Comparison of ENCODE assay signal across 31 cellular contexts in the genomic region with DNA sequence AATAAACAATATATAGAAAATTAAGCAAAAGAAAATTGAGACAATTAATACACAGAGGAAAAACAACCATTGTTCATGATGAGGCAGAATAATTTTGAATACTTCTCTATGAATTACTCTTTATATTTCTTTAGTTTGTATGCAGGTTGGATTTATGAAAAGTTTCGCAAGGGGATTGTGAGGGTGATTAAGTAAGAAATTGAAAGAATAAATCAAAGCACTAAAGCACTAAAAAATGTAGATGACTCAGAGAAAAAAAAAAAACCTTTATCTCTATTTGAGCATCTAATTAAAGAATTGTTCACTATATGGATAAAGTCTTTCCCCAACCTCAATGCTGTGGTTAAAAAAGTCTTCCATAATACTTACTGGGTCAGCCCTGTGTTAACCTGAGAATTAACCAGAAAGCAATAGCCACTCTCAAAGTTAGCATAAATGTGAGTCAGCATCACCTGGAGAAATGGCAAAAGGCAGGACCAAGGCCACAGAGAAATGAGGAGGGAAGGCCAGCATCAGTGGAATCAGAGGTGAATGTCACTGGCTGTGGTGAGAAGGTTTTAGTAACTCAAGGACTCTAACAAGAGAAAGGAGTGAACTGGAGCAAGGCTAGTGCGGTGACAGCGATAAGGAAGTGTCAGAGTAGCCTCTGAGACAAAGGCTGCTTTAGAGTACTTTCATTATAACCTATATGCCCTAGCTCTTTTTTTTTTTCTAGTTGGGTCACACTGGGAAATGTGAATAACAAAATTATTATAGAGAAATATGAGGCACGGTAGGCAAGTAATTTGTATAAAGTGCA.
DNase-seq lines count a peak whose midpoint lies in the region; ATAC-seq and TF ChIP-seq lines count a peak whose summit lies in the region.
"Had no signal": no experiment of that assay in that cellular context is flagged by ENCODE, and none has a peak within 500 bp of the region (broad histone marks: within the 10 kb centered on the region; RNA-seq: fewer than 3 reads in every experiment).

No MANE protein-coding gene starts in this region.

- in situ Hi-C loops in GM23248 (cut with MboI) (no loop called here), ACHN (cut with HindIII; ENCODE audit: low pct_ligation_motif_present, low pct_unique_long_range_greater_than_20kb, low sequenced_read_pairs) (no loop called here), gastrocnemius medialis (cut with MboI; ENCODE audit: low sequenced_read_pairs in 4 of 4) (no loop called here)

- TF ChIP-seq POLR2A in gastrocnemius medialis (IDR thresholded peaks at IDR 0.05), result no peak

- H3K27me3 ChIP-seq in CD4-positive, alpha-beta memory T cell (ENCODE audit: insufficient read depth, low read length), result no peaks in the 10 kb centered on the region
- no peaks in the 10 kb centered on the region for H3K27me3 ChIP-seq in GM23248 (replicated peaks; ENCODE audit: insufficient read depth)
- H3K27me3 ChIP-seq in adipocyte (replicated peaks; ENCODE audit: control insufficient read depth, insufficient read depth, low read length), result no peaks in the 10 kb centered on the region
- no peaks in the 10 kb centered on the region for H3K27me3 ChIP-seq in smooth muscle cell (ENCODE audit: low read depth)
- H3K27me3 ChIP-seq in gastrocnemius medialis, result no peaks in the 10 kb centered on the region
- H3K27me3 ChIP-seq: dorsolateral prefrontal cortex, heart right ventricle, Peyer's patch, SJCRH30, spleen, vagina had no signal

- H3K79me2 ChIP-seq in GM23248 (ENCODE audit: insufficient read depth) (no peaks in the 10 kb centered on the region), smooth muscle cell (ENCODE audit: low read depth) (no peaks in the 10 kb centered on the region)

- peak overlapping the region in 3 of 8 donors; percentile 18 to 57 (median 48) for H3K4me3 Mint-ChIP-seq in CD4-positive, alpha-beta memory T cell
- H3K4me3 Mint-ChIP-seq in naive thymus-derived CD8-positive, alpha-beta T cell, result no peak overlapping the region
- H3K4me3 Mint-ChIP-seq: activated naive CD4-positive, alpha-beta T cell treated with anti-CD3 and anti-CD28 coated beads, Interleukin-2, amount 10 ng/mL, durations not matched to agents 7 days and 5 days; central memory CD8-positive, alpha-beta T cell; stimulated activated naive B cell treated with anti-CD40 and anti-IgM and Interleukin-4, amounts not matched to agents 10 μg/mL and 1 μg/mL and 100 μg/mL, for 72 hours; T-helper 1 cell treated with Interleukin-12 subunit alpha and Interleukin-12 subunit beta and Interleukin-4 antibody, amounts not matched to agents 30 μg/mL and 1 μg/mL, for 36 hours had no signal

- no peak overlapping the region for H3K4me2 ChIP-seq in GM23248 (ENCODE audit: unreplicated experiment)
- no peak overlapping the region for H3K4me2 ChIP-seq in smooth muscle cell

- H4K20me1 ChIP-seq in GM23248 (ENCODE audit: insufficient read depth), result no peaks in the 10 kb centered on the region
- no peaks in the 10 kb centered on the region for H4K20me1 ChIP-seq in smooth muscle cell (ENCODE audit: low read depth)

- ATAC-seq in naive thymus-derived CD8-positive, alpha-beta T cell, result no peak
- ATAC-seq in gastrocnemius medialis, result no peak
- ATAC-seq: heart right ventricle; left colon; stimulated activated naive B cell treated with anti-CD40 and anti-IgM and Interleukin-4, amounts not matched to agents 10 μg/mL and 1 μg/mL and 100 μg/mL, for 72 hours had no signal

- intact Hi-C loops in CD4-positive, alpha-beta memory T cell (cut with micrococcal nuclease), result no loop called here
- intact Hi-C loops in gastrocnemius medialis (cut with DNase I; ENCODE audit: low total_unique reads), result no loop called here

- DNase-seq in CD4-positive, alpha-beta memory T cell, result peak in 2 of 5 donors; percentile 1 to 8
- DNase-seq in GM23248, result peak; percentile 2
- DNase-seq in adipocyte (ENCODE audit: low read depth), result peak; percentile 14
- DNase-seq in naive thymus-derived CD8-positive, alpha-beta T cell, result no peak
- DNase-seq in smooth muscle cell (lab: John Stamatoyannopoulos, UW; ENCODE audit: unreplicated experiment), result no peak
- DNase-seq in ACHN, result no peak
- no peak for DNase-seq in caudate nucleus (lab: John Stamatoyannopoulos, UW)
- no peak for DNase-seq in gastrocnemius medialis
- DNase-seq: activated CD4-positive, alpha-beta T cell treated with anti-CD3 and anti-CD28 coated beads for 4 hours; activated naive CD4-positive, alpha-beta T cell treated with anti-CD3 and anti-CD28 coated beads, Interleukin-2, amount 10 ng/mL, durations not matched to agents 7 days and 5 days; activated T-cell treated with anti-CD3 and anti-CD28 coated beads, Interleukin-2, amount 50 U/mL, for 72 hours; aorta; C1 segment of cervical spinal cord; dorsolateral prefrontal cortex; H7; heart right ventricle; KG1; left colon; mesenchymal stem cell; NCI-H1436 treated with DMSO at 0.1 percent for 48 hours; NCI-H2171 treated with DMSO at 0.1 percent for 48 hours; NCI-H524 treated with DMSO at 0.1 percent for 48 hours; Peyer's patch; retina; SJCRH30; spleen; stimulated activated CD4-positive, alpha-beta T cell treated with anti-CD3 and anti-CD28 coated beads, Interleukin-2, amount 100 ng/mL, for 48 hours; stimulated activated naive B cell treated with anti-CD40 and anti-IgM and Interleukin-4, amounts not matched to agents 10 μg/mL and 1 μg/mL and 100 μg/mL, for 72 hours had no signal

- H2AFZ ChIP-seq in GM23248, result no peak overlapping the region
- no peak overlapping the region for H2AFZ ChIP-seq in smooth muscle cell (ENCODE audit: low read depth)

- no peaks in the 10 kb centered on the region for H3K9me2 ChIP-seq in GM23248 (ENCODE audit: insufficient read depth)

- WGBS in GM23248 (ENCODE audit: low coverage in 1 of 2, low lambda C conversion rate in 2 of 2, missing lambda C conversion rate in 2 of 2), 2 experiments, result 57 to 61% methylated on average over 4 of the region's 4 CpGs
- WGBS in smooth muscle cell (ENCODE audit: low lambda C conversion rate), result 95% methylated on average over 4 of the region's 4 CpGs

- peaks cover 20 to 40% (median 33%) of the 10 kb centered on the region in 4 donors for H3K4me1 Mint-ChIP-seq in CD4-positive, alpha-beta memory T cell
- peaks cover 4 to 25% (median 13%) of the 10 kb centered on the region in 4 donors for H3K4me1 Mint-ChIP-seq in naive thymus-derived CD8-positive, alpha-beta T cell
- H3K4me1 Mint-ChIP-seq: central memory CD8-positive, alpha-beta T cell; stimulated activated naive B cell treated with anti-CD40 and anti-IgM and Interleukin-4, amounts not matched to agents 10 μg/mL and 1 μg/mL and 100 μg/mL, for 72 hours had no signal

- no peak overlapping the region for H3K27ac ChIP-seq in CD4-positive, alpha-beta memory T cell (ENCODE audit: low read depth, low read length)
- H3K27ac ChIP-seq in GM23248 (no peak overlapping the region), smooth muscle cell (ENCODE audit: low read depth) (no peak overlapping the region), caudate nucleus (ENCODE audit: low read depth, low read length) (no peak overlapping the region), gastrocnemius medialis (no peak overlapping the region)
- H3K27ac ChIP-seq: dorsolateral prefrontal cortex, heart right ventricle, Peyer's patch, SJCRH30, spleen, vagina had no signal

- H3K9me3 ChIP-seq in CD4-positive, alpha-beta memory T cell (ENCODE audit: control insufficient read depth in 1 of 2, low read length in 2 of 2), result no peaks in the 10 kb centered on the region
- H3K9me3 ChIP-seq in GM23248 (ENCODE audit: low read depth) (no peaks in the 10 kb centered on the region), adipocyte (ENCODE audit: control insufficient read depth, low read length) (no peaks in the 10 kb centered on the region), smooth muscle cell (replicated peaks; ENCODE audit: low read depth) (no peaks in the 10 kb centered on the region), gastrocnemius medialis (no peaks in the 10 kb centered on the region)
- H3K9me3 ChIP-seq: heart right ventricle, Peyer's patch, SJCRH30, spleen, vagina had no signal

- POLR2A ChIA-PET in CD4-positive, alpha-beta memory T cell (lab: Charles Lee; ENCODE audit: partially characterized antibody), result no interaction called here
- POLR2A ChIA-PET in naive thymus-derived CD8-positive, alpha-beta T cell (lab: Charles Lee), result no interaction called here

- H3K36me3 ChIP-seq in CD4-positive, alpha-beta memory T cell (ENCODE audit: insufficient read depth, low read length), result no peaks in the 10 kb centered on the region
- H3K36me3 ChIP-seq in GM23248 (ENCODE audit: low read depth) (no peaks in the 10 kb centered on the region), adipocyte (ENCODE audit: control insufficient read depth, insufficient read depth, low read length, severe bottlenecking) (no peaks in the 10 kb centered on the region), smooth muscle cell (ENCODE audit: low read depth) (no peaks in the 10 kb centered on the region), gastrocnemius medialis (no peaks in the 10 kb centered on the region)
- H3K36me3 ChIP-seq: heart right ventricle, Peyer's patch, SJCRH30, spleen, vagina had no signal

- no peak for TF ChIP-seq CTCF in smooth muscle cell (IDR thresholded peaks at IDR 0.05; ENCODE audit: borderline replicate concordance, insufficient read depth, poor library complexity, severe bottlenecking)
- TF ChIP-seq CTCF in gastrocnemius medialis (IDR thresholded peaks at IDR 0.05 in 4 of 5, conservative IDR thresholded peaks at IDR 0.05 in 1 of 5), result no peak

- H3K4me1 ChIP-seq in CD4-positive, alpha-beta memory T cell (ENCODE audit: insufficient read depth, low read length), result peaks cover 42% of the 10 kb centered on the region
- H3K4me1 ChIP-seq in GM23248 (ENCODE audit: insufficient read depth), result no peaks in the 10 kb centered on the region
- no peaks in the 10 kb centered on the region for H3K4me1 ChIP-seq in adipocyte (ENCODE audit: control insufficient read depth, insufficient read depth, low read length)
- no peaks in the 10 kb centered on the region for H3K4me1 ChIP-seq in smooth muscle cell (ENCODE audit: low read depth)
- no peaks in the 10 kb centered on the region for H3K4me1 ChIP-seq in gastrocnemius medialis
- H3K4me1 ChIP-seq: heart right ventricle, Peyer's patch, SJCRH30, spleen, vagina had no signal

- H3F3A ChIP-seq in GM23248 (ENCODE audit: insufficient read depth), result no peaks in the 10 kb centered on the region
- no peaks in the 10 kb centered on the region for H3F3A ChIP-seq in smooth muscle cell (ENCODE audit: low read depth)

- H3K27ac Mint-ChIP-seq in CD4-positive, alpha-beta memory T cell, result peak overlapping the region in 6 of 7 donors; percentile 19 to 92 (median 54)
- H3K27ac Mint-ChIP-seq in naive thymus-derived CD8-positive, alpha-beta T cell, result peak overlapping the region in 6 of 10 donors; percentile 14 to 65 (median 42)
- H3K27ac Mint-ChIP-seq: activated naive CD4-positive, alpha-beta T cell treated with anti-CD3 and anti-CD28 coated beads, Interleukin-2, amount 10 ng/mL, durations not matched to agents 7 days and 5 days; activated T-cell treated with anti-CD3 and anti-CD28 coated beads, Interleukin-2, amount 50 U/mL, for 72 hours; stimulated activated naive B cell treated with anti-CD40 and anti-IgM and Interleukin-4, amounts not matched to agents 10 μg/mL and 1 μg/mL and 100 μg/mL, for 72 hours; T-helper 1 cell treated with Interleukin-12 subunit alpha and Interleukin-12 subunit beta and Interleukin-4 antibody, amounts not matched to agents 30 μg/mL and 1 μg/mL, for 36 hours had no signal

- CTCF ChIA-PET in CD4-positive, alpha-beta memory T cell (lab: Charles Lee; ENCODE audit: partially characterized antibody), result no interaction called here

- H3K4me3 ChIP-seq in CD4-positive, alpha-beta memory T cell (ENCODE audit: low read length in 2 of 2), result no peak overlapping the region
- H3K4me3 ChIP-seq in GM23248 (no peak overlapping the region), adipocyte (ENCODE audit: low read length) (no peak overlapping the region), smooth muscle cell (no peak overlapping the region), gastrocnemius medialis (no peak overlapping the region)
- H3K4me3 ChIP-seq: dorsolateral prefrontal cortex, heart right ventricle, Peyer's patch, SJCRH30, spleen, vagina had no signal

- H3K36me3 Mint-ChIP-seq in CD4-positive, alpha-beta memory T cell, result no peaks in the 10 kb centered on the region
- no peaks in the 10 kb centered on the region for H3K36me3 Mint-ChIP-seq in naive thymus-derived CD8-positive, alpha-beta T cell
- H3K36me3 Mint-ChIP-seq: activated naive CD4-positive, alpha-beta T cell treated with anti-CD3 and anti-CD28 coated beads, Interleukin-2, amount 10 ng/mL, durations not matched to agents 7 days and 5 days; stimulated activated naive B cell treated with anti-CD40 and anti-IgM and Interleukin-4, amounts not matched to agents 10 μg/mL and 1 μg/mL and 100 μg/mL, for 72 hours had no signal

- peaks cover 0 to 2% (median 0%) of the 10 kb centered on the region in 8 donors for H3K9me3 Mint-ChIP-seq in CD4-positive, alpha-beta memory T cell
- H3K9me3 Mint-ChIP-seq in naive thymus-derived CD8-positive, alpha-beta T cell, result peaks cover 0 to 2% (median 0%) of the 10 kb centered on the region in 9 donors
- H3K9me3 Mint-ChIP-seq: activated naive CD4-positive, alpha-beta T cell treated with anti-CD3 and anti-CD28 coated beads, Interleukin-2, amount 10 ng/mL, durations not matched to agents 7 days and 5 days; activated T-cell treated with anti-CD3 and anti-CD28 coated beads, Interleukin-2, amount 50 U/mL, for 72 hours; T-helper 1 cell treated with Interleukin-12 subunit alpha and Interleukin-12 subunit beta and Interleukin-4 antibody, amounts not matched to agents 30 μg/mL and 1 μg/mL, for 36 hours had no signal

- H3K9ac ChIP-seq in GM23248 (no peak overlapping the region), adipocyte (ENCODE audit: low read length) (no peak overlapping the region), smooth muscle cell (ENCODE audit: low read depth) (no peak overlapping the region)

- H3K27me3 Mint-ChIP-seq in CD4-positive, alpha-beta memory T cell, result no peaks in the 10 kb centered on the region
- no peaks in the 10 kb centered on the region for H3K27me3 Mint-ChIP-seq in naive thymus-derived CD8-positive, alpha-beta T cell
- H3K27me3 Mint-ChIP-seq: activated naive CD4-positive, alpha-beta T cell treated with anti-CD3 and anti-CD28 coated beads, Interleukin-2, amount 10 ng/mL, durations not matched to agents 7 days and 5 days; central memory CD8-positive, alpha-beta T cell; stimulated activated naive B cell treated with anti-CD40 and anti-IgM and Interleukin-4, amounts not matched to agents 10 μg/mL and 1 μg/mL and 100 μg/mL, for 72 hours had no signal

Comparison
In these comparisons a context has a peak if more than half of its experiments do, and no peak if none do; other contexts are left out.
1. DNase-seq: peak in GM23248 (single experiment) and adipocyte (single experiment); none in naive thymus-derived CD8-positive, alpha-beta T cell (0 of 10), smooth muscle cell (single experiment), ACHN (single experiment), caudate nucleus (0 of 61) and gastrocnemius medialis (0 of 2).